8 cellular contexts compared by ENCODE assay signal in the genomic region with DNA sequence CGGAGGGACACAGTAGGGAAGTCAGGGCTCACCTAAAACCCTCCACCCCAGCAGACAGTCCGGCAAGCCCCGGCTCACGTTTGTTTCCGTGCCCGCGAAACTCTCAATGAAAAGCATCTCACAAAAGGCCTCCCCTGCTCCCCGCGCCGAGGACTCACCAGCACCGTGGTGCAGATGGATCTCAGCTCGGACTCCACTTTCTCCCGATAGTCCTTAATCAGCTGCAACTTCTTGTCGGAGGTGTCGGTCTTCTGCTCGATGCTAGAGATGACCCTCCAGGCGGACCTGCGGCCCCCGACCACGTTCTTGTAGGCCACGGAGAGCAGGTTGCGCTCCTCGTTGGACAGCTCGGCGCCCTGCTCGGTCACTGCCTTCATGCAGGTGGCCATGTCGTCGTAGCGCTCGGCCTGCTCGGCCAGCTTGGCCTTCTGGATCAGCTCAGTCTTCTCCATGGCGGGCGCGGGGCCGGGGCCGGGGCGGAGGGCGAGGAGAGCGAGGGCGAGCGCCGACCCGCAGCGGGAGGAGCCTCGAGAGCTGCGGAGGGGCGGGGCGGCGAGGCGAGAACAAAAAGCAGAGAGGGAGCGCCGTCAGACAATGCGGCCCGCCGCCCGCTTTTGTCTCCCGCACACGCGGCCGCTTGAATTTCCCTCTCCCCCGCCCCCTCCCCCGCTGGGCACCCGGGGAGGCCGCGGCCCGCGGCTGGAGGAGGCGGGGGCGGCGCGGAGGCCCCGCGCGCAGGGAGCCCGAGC. TPM values are rescaled to one million over a fixed set of nuclear protein-coding genes. Genes with fewer than 3 reads are reported as not detected.
DNase-seq lines count a peak whose midpoint lies in the region; ATAC-seq and TF ChIP-seq lines count a peak whose summit lies in the region.

No MANE protein-coding gene starts in this region.

- H3K36me3 ChIP-seq in right atrium auricular region: no peaks in the 10 kb centered on the region
- no peaks in the 10 kb centered on the region for H3K36me3 ChIP-seq in rectal smooth muscle tissue (ENCODE audit: control insufficient read depth, insufficient read depth, low read length)
- peaks cover 0 to 18% of the 10 kb centered on the region in 2 donors for H3K36me3 ChIP-seq in vagina

- DNase-seq in NCI-H1092 treated with DMSO at 0.1 percent for 48 hours (lab: John Stamatoyannopoulos, UW) (peak; percentile 55), T-helper 1 cell (peak; percentile 60 to 80 (median 63)), amniotic epithelial cell (ENCODE audit: low read depth) (peak; percentile 57), right atrium auricular region (ENCODE audit: low spot score) (peak; percentile 75), vagina (ENCODE audit: extremely low spot score in 2 of 2) (peak in 1 of 2 donors; percentile 92)

- TF ChIP-seq POLR2A in vagina (IDR thresholded peaks at IDR 0.05): no peak

- H3K27ac ChIP-seq in right atrium auricular region: peak overlapping the region; percentile 93 to 96
- H3K27ac ChIP-seq in rectal smooth muscle tissue (ENCODE audit: low read depth, low read length): peak overlapping the region; percentile 97
- peak overlapping the region; percentile 97 for H3K27ac ChIP-seq in vagina

- intact Hi-C loops in vagina (cut with DNase I): no loop called here

- H3K9ac ChIP-seq in rectal smooth muscle tissue (ENCODE audit: low read length): peak overlapping the region; percentile 66

- peaks cover 0 to 59% of the 10 kb centered on the region in 2 donors for H3K4me1 ChIP-seq in right atrium auricular region
- H3K4me1 ChIP-seq in rectal smooth muscle tissue (ENCODE audit: control insufficient read depth, insufficient read depth, low read length): peaks cover 14% of the 10 kb centered on the region
- H3K4me1 ChIP-seq in vagina: peaks cover 66% of the 10 kb centered on the region

- ATAC-seq in HG02610 (IDR thresholded peaks at IDR 0.05; ENCODE audit: unreplicated experiment): peak; percentile 47

- H3K9me3 ChIP-seq in right atrium auricular region: no peaks in the 10 kb centered on the region
- H3K9me3 ChIP-seq in vagina: no peaks in the 10 kb centered on the region

- H3K4me3 ChIP-seq in GM12875 (ENCODE audit: low read depth, low read length) (peak overlapping the region; percentile 86), right atrium auricular region (peak overlapping the region; percentile 78 to 83), rectal smooth muscle tissue (ENCODE audit: low read length) (peak overlapping the region; percentile 75), vagina (peak overlapping the region; percentile 52 to 87)

- H3K27me3 ChIP-seq in right atrium auricular region (no peaks in the 10 kb centered on the region), rectal smooth muscle tissue (ENCODE audit: control insufficient read depth, insufficient read depth, low read length) (no peaks in the 10 kb centered on the region), vagina (no peaks in the 10 kb centered on the region)

- TF ChIP-seq CTCF in GM12875 (IDR thresholded peaks at IDR 0.05; ENCODE audit: borderline replicate concordance, insufficient read depth, low read depth, low read length) (no peak), right atrium auricular region (IDR thresholded peaks at IDR 0.05) (no peak), vagina (IDR thresholded peaks at IDR 0.05) (no peak)

RNA-seq across cellular contexts. Expression of gene YWHAQ, which starts 0.6 kb away (rescaled TPM):
- 100 to 1,000 TPM; 139 to 204 TPM for total RNA-seq in right atrium auricular region
- 173 TPM for total RNA-seq in vagina
